18 cellular contexts compared by ENCODE assay signal in the genomic region with DNA sequence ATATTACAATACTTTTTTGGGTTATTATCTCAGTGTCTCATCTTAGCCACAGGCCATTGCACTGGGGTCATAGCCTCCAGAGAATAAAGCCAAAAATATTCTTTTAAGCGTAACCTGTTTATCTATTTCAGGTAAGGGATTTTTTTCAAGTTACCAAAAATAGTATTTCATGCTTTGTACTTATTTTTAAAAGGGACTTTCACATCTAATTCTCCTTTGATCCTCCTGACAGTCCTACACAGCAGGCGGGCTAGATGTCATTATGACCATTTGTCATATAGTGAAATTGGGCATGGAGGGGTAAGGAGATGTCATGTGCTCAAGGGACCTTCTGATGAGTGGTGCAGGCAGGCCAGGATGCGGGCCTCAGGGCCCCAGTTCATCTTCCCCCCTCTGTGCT.
DNase-seq lines count a peak whose midpoint lies in the region; ATAC-seq and TF ChIP-seq lines count a peak whose summit lies in the region.
"Had no signal": no experiment of that assay in that cellular context is flagged by ENCODE, and none has a peak within 500 bp of the region (broad histone marks: within the 10 kb centered on the region; RNA-seq: fewer than 3 reads in every experiment).

No MANE protein-coding gene starts in this region.

- intact Hi-C loops in left ventricle myocardium superior (cut with micrococcal nuclease): no loop called here

- H3K9me2 ChIP-seq in DOHH2 (replicated peaks; ENCODE audit: control insufficient read depth, low read length): no peaks in the 10 kb centered on the region

- no peak for TF ChIP-seq CTCF in DOHH2 (IDR thresholded peaks at IDR 0.05; ENCODE audit: low read depth, low read length, poor library complexity, severe bottlenecking)
- no peak for TF ChIP-seq CTCF in nephron progenitor cell (IDR thresholded peaks at IDR 0.05)

- peak overlapping the region; percentile 81 for H3K4me2 ChIP-seq in DOHH2 (ENCODE audit: low read length)
- H3K4me2 ChIP-seq: A549 had no signal

- H3F3A ChIP-seq in DOHH2 (ENCODE audit: control insufficient read depth, insufficient read depth): peaks cover 15% of the 10 kb centered on the region

- peak overlapping the region; percentile 57 for H3K4me3 ChIP-seq in DOHH2 (ENCODE audit: low read length)
- H3K4me3 ChIP-seq: A549, gastrocnemius medialis, thyroid gland had no signal

- H3K36me3 Mint-ChIP-seq in nephron progenitor cell (ENCODE audit: low read depth): peaks cover 18% of the 10 kb centered on the region
- H3K36me3 Mint-ChIP-seq: CD8-positive, alpha-beta T cell had no signal

- no peaks in the 10 kb centered on the region for H4K20me1 ChIP-seq in DOHH2 (ENCODE audit: control insufficient read depth, insufficient read depth, low read depth, low read length)

- no peaks in the 10 kb centered on the region for H3K4me1 Mint-ChIP-seq in nephron progenitor cell

- H3K27me3 Mint-ChIP-seq in nephron progenitor cell (ENCODE audit: low read depth, poor library complexity): peaks cover 10% of the 10 kb centered on the region

- H3K9me3 Mint-ChIP-seq in nephron progenitor cell: peaks cover 12% of the 10 kb centered on the region

- peaks cover 11% of the 10 kb centered on the region for H3K9me3 ChIP-seq in DOHH2 (ENCODE audit: control insufficient read depth, insufficient read depth, low read length)
- H3K9me3 ChIP-seq: A549, gastrocnemius medialis, thyroid gland had no signal

- no peak overlapping the region for H3K27ac Mint-ChIP-seq in nephron progenitor cell
- H3K27ac Mint-ChIP-seq: CD8-positive, alpha-beta T cell; nephron had no signal

- no peak overlapping the region for H3K4me3 Mint-ChIP-seq in nephron progenitor cell
- H3K4me3 Mint-ChIP-seq: CD8-positive, alpha-beta T cell; nephron had no signal

- no peaks in the 10 kb centered on the region for H3K36me3 ChIP-seq in DOHH2 (ENCODE audit: control insufficient read depth, low read length)
- H3K36me3 ChIP-seq: gastrocnemius medialis, thyroid gland had no signal

- no peaks in the 10 kb centered on the region for H3K27me3 ChIP-seq in DOHH2 (ENCODE audit: control insufficient read depth, low read length)
- H3K27me3 ChIP-seq: gastrocnemius medialis, thyroid gland had no signal

- H3K27ac ChIP-seq in DOHH2 (ENCODE audit: low read depth, low read length) (peak overlapping the region; percentile 92), substantia nigra (ENCODE audit: low read depth, low read length, poor library complexity, severe bottlenecking) (no peak overlapping the region)
- H3K27ac ChIP-seq: A549, gastrocnemius medialis, thyroid gland had no signal

- ATAC-seq in GM18909 (IDR thresholded peaks at IDR 0.05; ENCODE audit: poor library complexity, unreplicated experiment) (peak; percentile 35), HG02642 (IDR thresholded peaks at IDR 0.05; ENCODE audit: poor library complexity, unreplicated experiment) (peak; percentile 39), HG03575 (IDR thresholded peaks at IDR 0.05; ENCODE audit: extremely low read depth, insufficient number of reproducible peaks, low FRiP score, unreplicated experiment) (peak; percentile 30), left ventricle myocardium superior (no peak)
- ATAC-seq: A549; CD8-positive, alpha-beta T cell; gastrocnemius medialis had no signal

- H3K79me2 ChIP-seq in DOHH2 (ENCODE audit: control insufficient read depth, low read length): no peaks in the 10 kb centered on the region

- peaks cover 84% of the 10 kb centered on the region for H3K4me1 ChIP-seq in DOHH2 (ENCODE audit: control insufficient read depth, low read length)
- H3K4me1 ChIP-seq: A549, gastrocnemius medialis, thyroid gland had no signal

- DNase-seq in NCI-H226 (no peak), left ventricle myocardium superior (no peak), nephron progenitor cell (no peak), substantia nigra (lab: John Stamatoyannopoulos, UW) (no peak)
- DNase-seq: activated CD4-positive, CD25-positive, alpha-beta regulatory T cell; activated gamma-delta T cell; anterior cingulate cortex; CD8-positive, alpha-beta T cell; gastrocnemius medialis; NCI-H1694 treated with DMSO at 0.1 percent for 48 hours; NCI-H526; thyroid gland had no signal
